In genomic region chr12:32588604-32589003, GRCh38 we compare ENCODE assay signal across 20 cellular contexts.
DNase-seq lines count a peak whose midpoint lies in the region; ATAC-seq and TF ChIP-seq lines count a peak whose summit lies in the region.
"Had no signal": no experiment of that assay in that cellular context is flagged by ENCODE, and none has a peak within 500 bp of the region (broad histone marks: within the 10 kb centered on the region; RNA-seq: fewer than 3 reads in every experiment).

No MANE protein-coding gene starts in this region.

- TF ChIP-seq CTCF in WTC11 (IDR thresholded peaks at IDR 0.05) = no peak

- H3K36me3 Mint-ChIP-seq in WTC11 (peaks cover 24% of the 10 kb centered on the region), memory B cell (no peaks in the 10 kb centered on the region)

- H3K27ac Mint-ChIP-seq in stimulated activated naive CD8-positive, alpha-beta T cell treated with anti-CD3 and anti-CD28 coated beads, Interleukin-15, amount 100 ng/mL, for 72 hours = peak overlapping the region; percentile 36 to 92
- H3K27ac Mint-ChIP-seq in WTC11 (peak overlapping the region; percentile 42), memory B cell (peak overlapping the region; percentile 11)
- H3K27ac Mint-ChIP-seq: mesothelial cell of epicardium had no signal

- H3K4me3 Mint-ChIP-seq in stimulated activated naive CD8-positive, alpha-beta T cell treated with anti-CD3 and anti-CD28 coated beads, Interleukin-15, amount 100 ng/mL, for 72 hours = peak overlapping the region in 1 of 2 donors; percentile 2
- H3K4me3 Mint-ChIP-seq in WTC11 (no peak overlapping the region), memory B cell (no peak overlapping the region)
- H3K4me3 Mint-ChIP-seq: mesothelial cell of epicardium had no signal

- H3K27me3 Mint-ChIP-seq in stimulated activated naive CD8-positive, alpha-beta T cell treated with anti-CD3 and anti-CD28 coated beads, Interleukin-15, amount 100 ng/mL, for 72 hours = no peaks in the 10 kb centered on the region
- H3K27me3 Mint-ChIP-seq in WTC11 (ENCODE audit: low read depth) (no peaks in the 10 kb centered on the region), memory B cell (no peaks in the 10 kb centered on the region)

- no peak for DNase-seq in stimulated activated naive CD8-positive, alpha-beta T cell treated with anti-CD3 and anti-CD28 coated beads, Interleukin-15, amount 100 ng/mL, for 72 hours
- DNase-seq in stimulated activated naive CD8-positive, alpha-beta T cell treated with anti-CD3 and anti-CD28 coated beads, Interleukin-15, Interleukin-2, amounts not matched to agents 100 U/mL and 50 U/mL, for 24 hours = no peak
- no peak for DNase-seq in WTC11 (ENCODE audit: low spot score)
- DNase-seq in memory B cell (ENCODE audit: low spot score in 2 of 2) = no peak
- no peak for DNase-seq in kidney tubule cell (ENCODE audit: low spot score)
- no peak for DNase-seq in head of caudate nucleus
- DNase-seq in stimulated activated CD4-positive, alpha-beta T cell treated with anti-CD3 and anti-CD28 coated beads, Interleukin-15, amount 100 ng/mL, for 24 hours = no peak
- DNase-seq: activated CD8-positive, alpha-beta memory T cell treated with anti-CD3 and anti-CD28 coated beads, Interleukin-2, amount 50 U/mL, for 48 hours; activated effector memory CD4-positive, alpha-beta T cell treated with anti-CD3 and anti-CD28 coated beads, Interleukin-2, amount 50 U/mL, for 16 hours; aorta; dermis blood vessel endothelial cell; GM23248; heart left ventricle; NCI-H1092; NCI-H1930; NCI-H2227 treated with DMSO at 0.1 percent for 48 hours; NCI-H748 treated with DMSO at 0.1 percent for 48 hours; stimulated activated CD4-positive, alpha-beta T cell treated with anti-CD3 and anti-CD28 coated beads, Interleukin-1b, Interleukin-23, amount 100 ng/mL, for 48 hours had no signal

- intact Hi-C loops in head of caudate nucleus (cut with DNase I) = no loop called here

- CTCF ChIA-PET in WTC11 (lab: Charles Lee) = no interaction called here

- peaks cover 9 to 12% of the 10 kb centered on the region in 2 donors for H3K9me3 Mint-ChIP-seq in stimulated activated naive CD8-positive, alpha-beta T cell treated with anti-CD3 and anti-CD28 coated beads, Interleukin-15, amount 100 ng/mL, for 72 hours
- peaks cover 2% of the 10 kb centered on the region for H3K9me3 Mint-ChIP-seq in WTC11
- no peaks in the 10 kb centered on the region for H3K9me3 Mint-ChIP-seq in memory B cell
- H3K9me3 Mint-ChIP-seq: mesothelial cell of epicardium had no signal

- no peak for ATAC-seq in stimulated activated naive CD8-positive, alpha-beta T cell treated with anti-CD3 and anti-CD28 coated beads, Interleukin-15, amount 100 ng/mL, for 72 hours
- ATAC-seq in stimulated activated naive CD8-positive, alpha-beta T cell treated with anti-CD3 and anti-CD28 coated beads, Interleukin-15, Interleukin-2, amounts not matched to agents 100 U/mL and 50 U/mL, for 24 hours = no peak
- ATAC-seq in WTC11 = no peak
- no peak for ATAC-seq in memory B cell (ENCODE audit: low read depth)
- ATAC-seq: heart left ventricle, SK-N-SH treated with all-trans-retinoic acid at 6 μM for 48 hours had no signal

- H3K4me1 Mint-ChIP-seq in stimulated activated naive CD8-positive, alpha-beta T cell treated with anti-CD3 and anti-CD28 coated beads, Interleukin-15, amount 100 ng/mL, for 72 hours = peaks cover 62% of the 10 kb centered on the region
- H3K4me1 Mint-ChIP-seq in WTC11 (peaks cover 15% of the 10 kb centered on the region), memory B cell (peaks cover 19% of the 10 kb centered on the region)

- POLR2A ChIA-PET in WTC11 (lab: Charles Lee) = no interaction called here

TF ChIP-seq in WTC11, 78 proteins besides CTCF, POLR2A, EP300 and RAD21 (continues in another document):
- TF ChIP-seq, protein P1, sequence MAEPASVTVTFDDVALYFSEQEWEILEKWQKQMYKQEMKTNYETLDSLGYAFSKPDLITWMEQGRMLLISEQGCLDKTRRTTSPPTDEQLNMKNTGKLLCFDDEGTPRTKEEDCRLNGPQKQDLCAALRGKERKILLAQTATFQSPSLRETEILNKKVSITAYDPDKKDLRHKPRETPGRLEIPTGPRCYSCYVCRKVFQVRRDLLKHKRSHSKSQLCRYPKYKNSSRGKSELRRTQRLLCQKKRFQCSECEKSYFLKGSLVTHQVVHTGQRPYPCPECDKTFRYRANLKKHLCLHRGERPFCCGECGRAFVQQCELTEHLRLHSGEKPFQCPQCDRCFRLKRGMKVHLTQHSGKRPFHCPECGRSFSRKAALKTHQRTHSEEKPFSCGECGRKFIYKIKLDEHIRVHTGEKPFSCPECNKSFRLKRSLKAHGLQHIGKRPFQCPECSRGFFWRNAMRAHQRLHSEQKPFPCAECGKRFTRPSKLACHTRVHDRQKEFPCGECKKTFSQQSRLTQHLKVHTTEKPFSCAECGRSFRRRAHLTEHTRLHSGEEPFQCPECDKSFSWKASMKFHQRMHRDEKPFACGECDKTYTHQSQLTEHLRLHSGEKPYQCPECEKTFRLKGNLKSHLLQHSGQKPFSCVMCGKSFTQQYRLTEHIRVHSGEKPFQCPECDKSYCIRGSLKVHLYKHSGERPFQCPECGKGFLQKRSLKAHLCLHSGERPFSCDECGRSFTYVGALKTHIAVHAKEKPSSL (CRISPR knock-in tag; conservative IDR thresholded peaks at IDR 0.05) = no peak
- TF ChIP-seq STAT6 (CRISPR knock-in tag; conservative IDR thresholded peaks at IDR 0.05; ENCODE audit: low read depth) = no peak
- no peak for TF ChIP-seq ATF3 (CRISPR knock-in tag; conservative IDR thresholded peaks at IDR 0.05)
- TF ChIP-seq ZBTB21 (CRISPR knock-in tag; IDR thresholded peaks at IDR 0.05; ENCODE audit: borderline replicate concordance) = no peak
- TF ChIP-seq, protein P2, sequence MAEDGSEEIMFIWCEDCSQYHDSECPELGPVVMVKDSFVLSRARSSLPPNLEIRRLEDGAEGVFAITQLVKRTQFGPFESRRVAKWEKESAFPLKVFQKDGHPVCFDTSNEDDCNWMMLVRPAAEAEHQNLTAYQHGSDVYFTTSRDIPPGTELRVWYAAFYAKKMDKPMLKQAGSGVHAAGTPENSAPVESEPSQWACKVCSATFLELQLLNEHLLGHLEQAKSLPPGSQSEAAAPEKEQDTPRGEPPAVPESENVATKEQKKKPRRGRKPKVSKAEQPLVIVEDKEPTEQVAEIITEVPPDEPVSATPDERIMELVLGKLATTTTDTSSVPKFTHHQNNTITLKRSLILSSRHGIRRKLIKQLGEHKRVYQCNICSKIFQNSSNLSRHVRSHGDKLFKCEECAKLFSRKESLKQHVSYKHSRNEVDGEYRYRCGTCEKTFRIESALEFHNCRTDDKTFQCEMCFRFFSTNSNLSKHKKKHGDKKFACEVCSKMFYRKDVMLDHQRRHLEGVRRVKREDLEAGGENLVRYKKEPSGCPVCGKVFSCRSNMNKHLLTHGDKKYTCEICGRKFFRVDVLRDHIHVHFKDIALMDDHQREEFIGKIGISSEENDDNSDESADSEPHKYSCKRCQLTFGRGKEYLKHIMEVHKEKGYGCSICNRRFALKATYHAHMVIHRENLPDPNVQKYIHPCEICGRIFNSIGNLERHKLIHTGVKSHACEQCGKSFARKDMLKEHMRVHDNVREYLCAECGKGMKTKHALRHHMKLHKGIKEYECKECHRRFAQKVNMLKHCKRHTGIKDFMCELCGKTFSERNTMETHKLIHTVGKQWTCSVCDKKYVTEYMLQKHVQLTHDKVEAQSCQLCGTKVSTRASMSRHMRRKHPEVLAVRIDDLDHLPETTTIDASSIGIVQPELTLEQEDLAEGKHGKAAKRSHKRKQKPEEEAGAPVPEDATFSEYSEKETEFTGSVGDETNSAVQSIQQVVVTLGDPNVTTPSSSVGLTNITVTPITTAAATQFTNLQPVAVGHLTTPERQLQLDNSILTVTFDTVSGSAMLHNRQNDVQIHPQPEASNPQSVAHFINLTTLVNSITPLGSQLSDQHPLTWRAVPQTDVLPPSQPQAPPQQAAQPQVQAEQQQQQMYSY (CRISPR knock-in tag; IDR thresholded peaks at IDR 0.05) = no peak
- no peak for TF ChIP-seq ELF4 (CRISPR knock-in tag; IDR thresholded peaks at IDR 0.05; ENCODE audit: low read depth)
- TF ChIP-seq NFE2L1 (CRISPR knock-in tag; IDR thresholded peaks at IDR 0.05) = no peak

Comparison
In these comparisons a context has a peak if more than half of its experiments do, and no peak if none do; other contexts are left out.
1. H3K27ac Mint-ChIP-seq: peak in every context shown above with its lines; median percentile 64 in stimulated activated naive CD8-positive, alpha-beta T cell treated with anti-CD3 and anti-CD28 coated beads, Interleukin-15, amount 100 ng/mL, for 72 hours; 42 in WTC11; 11 in memory B cell.